Comparison of ENCODE assay signal across 1 cellular context in genomic region chr1:111594128-111594693, GRCh38.
A peak's percentile ranks its signal among the peaks of the same experiment; 100 is the strongest.
TF ChIP-seq lines count a peak whose summit lies in the region.

No MANE protein-coding gene starts in this region.

TF ChIP-seq in K562, 482 proteins besides CTCF, POLR2A, EP300 and RAD21 (continued from another document and continues in another):
- TF ChIP-seq ZNF511 (CRISPR knock-in tag; IDR thresholded peaks at IDR 0.05) (no peak), MBD2 (IDR thresholded peaks at IDR 0.05; ENCODE audit: borderline replicate concordance, low read depth) (no peak), MYC (IDR thresholded peaks at IDR 0.05; ENCODE audit: low read depth, low read length) (no peak), MYC (CRISPR knock-in tag; IDR thresholded peaks at IDR 0.05; ENCODE audit: borderline replicate concordance, low read depth) (no peak), MAFF (IDR thresholded peaks at IDR 0.05; ENCODE audit: low read length) (no peak), MEIS2 (IDR thresholded peaks at IDR 0.05; ENCODE audit: partially characterized antibody) (no peak), UBTF (IDR thresholded peaks at IDR 0.05; ENCODE audit: borderline replicate concordance in 1 of 2, low read depth in 2 of 2, low read length in 2 of 2) (no peak), ZMIZ1 (IDR thresholded peaks at IDR 0.05; ENCODE audit: low read depth in 2 of 2, low read length in 2 of 2) (no peak), CGGBP1 (CRISPR knock-in tag; IDR thresholded peaks at IDR 0.05) (no peak), DPF2 (IDR thresholded peaks at IDR 0.05) (no peak), KAT7 (CRISPR knock-in tag; IDR thresholded peaks at IDR 0.05; ENCODE audit: borderline replicate concordance) (no peak), RBM34 (IDR thresholded peaks at IDR 0.05; ENCODE audit: borderline replicate concordance, insufficient read depth, low read length) (no peak), ZNF512 (tag; IDR thresholded peaks at IDR 0.05) (peak; percentile 96), DDX20 (tag; IDR thresholded peaks at IDR 0.05; ENCODE audit: low read depth) (no peak), ERF (CRISPR knock-in tag; IDR thresholded peaks at IDR 0.05) (no peak), OTX1 (CRISPR knock-in tag; IDR thresholded peaks at IDR 0.05) (peak; percentile 73; the same call in 1 of the 2 replicates), CBFA2T2 (conservative IDR thresholded peaks at IDR 0.05) (no peak), SFPQ (IDR thresholded peaks at IDR 0.05; ENCODE audit: low read depth, low read length) (no peak), ZNF583 (CRISPR knock-in tag; IDR thresholded peaks at IDR 0.05) (no peak), ARID2 (IDR thresholded peaks at IDR 0.05) (no peak), HDAC3 (IDR thresholded peaks at IDR 0.05; ENCODE audit: borderline replicate concordance, partially characterized antibody) (no peak), ARNT (IDR thresholded peaks at IDR 0.05) (0 out of 4 replicates have a peak, but pooled peaks of 1 of the 2 experiments have one; percentile 48), MTA2 (IDR thresholded peaks at IDR 0.05; ENCODE audit: low read depth) (peak; percentile 45; the same call in 1 of the 2 replicates), ZBTB12 (CRISPR knock-in tag; IDR thresholded peaks at IDR 0.05) (no peak), FOXK2 (conservative IDR thresholded peaks at IDR 0.05 in 1 of 2, IDR thresholded peaks at IDR 0.05 in 1 of 2; ENCODE audit: low read depth in 2 of 2) (no peak), ZBTB8A (IDR thresholded peaks at IDR 0.05; ENCODE audit: partially characterized antibody) (no peak), E2F3 (CRISPR knock-in tag; IDR thresholded peaks at IDR 0.05) (no peak), POU5F1 (IDR thresholded peaks at IDR 0.05; ENCODE audit: borderline replicate concordance, low read depth, low read length, partially characterized antibody) (no peak), XRCC5 (IDR thresholded peaks at IDR 0.05; ENCODE audit: low read depth, low read length) (no peak), STAT6 (CRISPR knock-in tag; IDR thresholded peaks at IDR 0.05) (no peak), SAFB2 (IDR thresholded peaks at IDR 0.05; ENCODE audit: borderline replicate concordance, low read depth, low read length, severe bottlenecking) (no peak), NCOA4 (IDR thresholded peaks at IDR 0.05; ENCODE audit: partially characterized antibody) (peak; percentile 39), NFIC (IDR thresholded peaks at IDR 0.05) (no peak), BHLHE40 (IDR thresholded peaks at IDR 0.05; ENCODE audit: low read length) (no peak), MCM7 (IDR thresholded peaks at IDR 0.05) (0 out of 4 replicates have a peak, but pooled peaks of 1 of the 2 experiments have one; percentile 27), ZBTB7A (IDR thresholded peaks at IDR 0.05; ENCODE audit: borderline replicate concordance, control insufficient read depth, low read depth, low read length) (no peak), ZNF124 (CRISPR knock-in tag; IDR thresholded peaks at IDR 0.05) (no peak)
